ENCODE assay signal across 9 cellular contexts in genomic region chr7:157502701-157503111, GRCh38.
A peak's percentile ranks its signal among the peaks of the same experiment; 100 is the strongest.
DNase-seq lines count a peak whose midpoint lies in the region; ATAC-seq and TF ChIP-seq lines count a peak whose summit lies in the region.
"Had no signal": no experiment of that assay in that cellular context is flagged by ENCODE, and none has a peak within 500 bp of the region (broad histone marks: within the 10 kb centered on the region; RNA-seq: fewer than 3 reads in every experiment).

No MANE protein-coding gene starts in this region.

- peaks cover 23 to 26% of the 10 kb centered on the region in 2 experiments for H3K9me3 Mint-ChIP-seq in H9

- H2BK15ac ChIP-seq in H9 (ENCODE audit: low read depth, low read length), result no peak overlapping the region

- no peak overlapping the region for H3K9ac ChIP-seq in H9 (ENCODE audit: extremely low read depth, insufficient read length, low read length)

- H3K4me1 ChIP-seq in H9 (ENCODE audit: insufficient read depth, low read length), result no peaks in the 10 kb centered on the region
- peaks cover 21% of the 10 kb centered on the region for H3K4me1 ChIP-seq in effector memory CD4-positive, alpha-beta T cell (ENCODE audit: control insufficient read depth, insufficient read depth, low read length, poor library complexity, severe bottlenecking)

- no peaks in the 10 kb centered on the region for H3K79me1 ChIP-seq in H9 (ENCODE audit: insufficient read depth, low read depth, low read length, poor library complexity, severe bottlenecking)

- H3K18ac ChIP-seq in H9 (ENCODE audit: insufficient read length, low read depth, low read length), result no peak overlapping the region

- H2BK5ac ChIP-seq in H9 (ENCODE audit: insufficient read length, low read length), result no peak overlapping the region

- H3K4ac ChIP-seq in H9 (ENCODE audit: low read depth, low read length), result no peak overlapping the region

- H3K79me2 ChIP-seq in H9 (ENCODE audit: insufficient read depth, low read length), result no peaks in the 10 kb centered on the region

- no peaks in the 10 kb centered on the region for H3K23me2 ChIP-seq in H9 (ENCODE audit: insufficient read length, low read depth, low read length, poor library complexity, severe bottlenecking)

- H2BK120ac ChIP-seq in H9 (ENCODE audit: low read depth, low read length, poor library complexity, severe bottlenecking), result no peak overlapping the region

- no peak overlapping the region for H4K8ac ChIP-seq in H9 (replicated peaks; ENCODE audit: insufficient read length, low read depth, low read length)

- DNase-seq in H9 (peak; percentile 20), C1 segment of cervical spinal cord (lab: John Stamatoyannopoulos, UW) (no peak), SIG-M5 (lab: John Stamatoyannopoulos, UW) (no peak), G401 (ENCODE audit: low spot score) (no peak)
- peak; percentile 70 for DNase-seq in activated CD4-positive, alpha-beta T cell treated with anti-CD3 and anti-CD28 coated beads for 48 hours
- peak; percentile 57 to 71 (median 62) for DNase-seq in effector memory CD4-positive, alpha-beta T cell
- peak; percentile 35 to 56 for DNase-seq in stimulated activated CD4-positive, alpha-beta T cell treated with anti-CD3 and anti-CD28 coated beads, Interleukin-4, amount 100 ng/mL, for 4 hours
- DNase-seq: SHP77 had no signal

- no peak overlapping the region for H3K56ac ChIP-seq in H9 (ENCODE audit: insufficient read length, low read depth, low read length)

- H3K27ac ChIP-seq in H9 (ENCODE audit: insufficient read length, low read depth, low read length), result no peak overlapping the region
- peak overlapping the region; percentile 66 for H3K27ac ChIP-seq in effector memory CD4-positive, alpha-beta T cell (ENCODE audit: insufficient read depth, low read length, poor library complexity, severe bottlenecking)

- H3K9me3 ChIP-seq in H9 (ENCODE audit: control insufficient read depth, low read depth, low read length), result no peaks in the 10 kb centered on the region
- peaks cover 9% of the 10 kb centered on the region for H3K9me3 ChIP-seq in effector memory CD4-positive, alpha-beta T cell (ENCODE audit: control insufficient read depth, low read length)

- no peak overlapping the region for H4K91ac ChIP-seq in H9 (ENCODE audit: insufficient read length, low read depth, low read length)

- peaks cover 2% of the 10 kb centered on the region for H4K20me1 ChIP-seq in H9 (ENCODE audit: control insufficient read depth, insufficient read depth, insufficient read length)

- no peak overlapping the region for H2BK20ac ChIP-seq in H9 (ENCODE audit: low read depth, low read length, poor library complexity, severe bottlenecking)

- peak overlapping the region; percentile 37 for H3K4me3 ChIP-seq in effector memory CD4-positive, alpha-beta T cell (ENCODE audit: insufficient read depth, low read depth, low read length, poor library complexity, severe bottlenecking)

- no peak overlapping the region for H3K27ac Mint-ChIP-seq in H9

- peaks cover 96% of the 10 kb centered on the region for H3K27me3 Mint-ChIP-seq in H9 (ENCODE audit: low read depth)

- H2AFZ ChIP-seq in H9 (ENCODE audit: low read length), result no peak overlapping the region

- H3K36me3 Mint-ChIP-seq in H9 (ENCODE audit: insufficient read depth in 1 of 3, low read depth in 3 of 3), result peaks cover 0 to 12% (median 3%) of the 10 kb centered on the region in 3 experiments; a peak in 3 of 7 replicates

- in situ Hi-C loops in G401 (cut with HindIII; ENCODE audit: low sequenced_read_pairs), result no loop called here

- no peak overlapping the region for H3T11ph ChIP-seq in H9 (ENCODE audit: low read length)

- H3K27me3 ChIP-seq in H9 (ENCODE audit: insufficient read depth, low read length), result peaks cover 15% of the 10 kb centered on the region; the same call in 1 of the 2 replicates
- no peaks in the 10 kb centered on the region for H3K27me3 ChIP-seq in effector memory CD4-positive, alpha-beta T cell (replicated peaks; ENCODE audit: control insufficient read depth, insufficient read depth, low read length, poor library complexity, severe bottlenecking)

- no peak for ATAC-seq in GM19455 (IDR thresholded peaks at IDR 0.05; ENCODE audit: unreplicated experiment)

- 0 out of 2 replicates have a peak overlapping the region, but pooled peaks have one; percentile 1 for H3K14ac ChIP-seq in H9 (ENCODE audit: insufficient read depth, low read length)

- H3K4me1 Mint-ChIP-seq in H9, result peaks cover 0 to 6% of the 10 kb centered on the region in 2 experiments; a peak in 2 of 4 replicates

- H3K36me3 ChIP-seq in effector memory CD4-positive, alpha-beta T cell (ENCODE audit: control insufficient read depth, insufficient read depth, low read length), result no peaks in the 10 kb centered on the region

- H3K4me3 Mint-ChIP-seq in H9, result no peak overlapping the region

- H4K5ac ChIP-seq in H9 (ENCODE audit: insufficient read length, low read depth, low read length), result no peak overlapping the region

- H2AK5ac ChIP-seq in H9 (ENCODE audit: insufficient read length, low read length), result no peak overlapping the region

- no peak for TF ChIP-seq CTCF in H9 (conservative IDR thresholded peaks at IDR 0.05)

- H3K23ac ChIP-seq in H9 (ENCODE audit: insufficient read length, low read depth, low read length), result no peak overlapping the region

- no peak overlapping the region for H2BK12ac ChIP-seq in H9 (ENCODE audit: insufficient read length, low read depth, low read length)

- no peak overlapping the region for H3K4me2 ChIP-seq in H9 (ENCODE audit: insufficient read depth, insufficient read length, low read length)

- WGBS in H9 (ENCODE audit: extremely low coverage, insufficient read length, low lambda C conversion rate), result no CpG with 5 or more reads among the region's 12 CpGs

Comparison
In these comparisons a context has a peak if more than half of its experiments do, and no peak if none do; other contexts are left out.
1. DNase-seq: peak in H9 (single experiment), activated CD4-positive, alpha-beta T cell treated with anti-CD3 and anti-CD28 coated beads for 48 hours (single experiment), effector memory CD4-positive, alpha-beta T cell (3 of 3) and stimulated activated CD4-positive, alpha-beta T cell treated with anti-CD3 and anti-CD28 coated beads, Interleukin-4, amount 100 ng/mL, for 4 hours (2 of 2); none in C1 segment of cervical spinal cord (0 of 14), SIG-M5 (single experiment) and G401 (single experiment).